Comparison of ENCODE assay signal across 9 cellular contexts in genomic region chr5:142063878-142064331, GRCh38. TPM values are rescaled to one million over a fixed set of nuclear protein-coding genes. Genes with fewer than 3 reads are reported as not detected.
DNase-seq lines count a peak whose midpoint lies in the region; ATAC-seq and TF ChIP-seq lines count a peak whose summit lies in the region.
"Had no signal": no experiment of that assay in that cellular context is flagged by ENCODE, and none has a peak within 500 bp of the region (broad histone marks: within the 10 kb centered on the region; RNA-seq: fewer than 3 reads in every experiment).

No MANE protein-coding gene starts in this region.

- no peaks in the 10 kb centered on the region for H3K9me3 Mint-ChIP-seq in activated T-cell treated with anti-CD3 and anti-CD28 coated beads, Interleukin-2, amount 50 U/mL, for 72 hours
- no peaks in the 10 kb centered on the region for H3K9me3 Mint-ChIP-seq in neural crest cell

- no peaks in the 10 kb centered on the region for H3K79me2 ChIP-seq in Karpas-422 (ENCODE audit: low read length)

- no peaks in the 10 kb centered on the region for H3K9me3 ChIP-seq in Karpas-422 (ENCODE audit: low read length)
- H3K9me3 ChIP-seq: neutrophil had no signal

- no peaks in the 10 kb centered on the region for H3K9me2 ChIP-seq in Karpas-422 (replicated peaks; ENCODE audit: insufficient read depth, low read length)

- no peaks in the 10 kb centered on the region for H3K4me1 ChIP-seq in Karpas-422 (ENCODE audit: low read length)

- H3K4me2 ChIP-seq in Karpas-422 (ENCODE audit: low read depth, low read length, poor library complexity, severe bottlenecking): no peak overlapping the region

- no peaks in the 10 kb centered on the region for H3K27me3 Mint-ChIP-seq in activated T-cell treated with anti-CD3 and anti-CD28 coated beads, Interleukin-2, amount 50 U/mL, for 72 hours (ENCODE audit: low read depth)
- H3K27me3 Mint-ChIP-seq in neural crest cell (ENCODE audit: low read depth): no peaks in the 10 kb centered on the region

- H4K20me1 ChIP-seq in Karpas-422 (ENCODE audit: insufficient read depth, low read depth, low read length): no peaks in the 10 kb centered on the region

- peak overlapping the region; percentile 34 for H3K27ac Mint-ChIP-seq in activated T-cell treated with anti-CD3 and anti-CD28 coated beads, Interleukin-2, amount 50 U/mL, for 72 hours
- H3K27ac Mint-ChIP-seq in neural crest cell (ENCODE audit: unreplicated experiment): peak overlapping the region; percentile 93

- DNase-seq in DMS79 (lab: John Stamatoyannopoulos, UW) (peak; percentile 86), NCI-H2081 treated with DMSO at 0.1 percent for 48 hours (lab: John Stamatoyannopoulos, UW) (peak; percentile 33), foreskin fibroblast (peak; percentile 73 to 80), neural crest cell (ENCODE audit: low read depth, low spot score) (peak; percentile 57), GM10266 (ENCODE audit: extremely low spot score) (no peak), Karpas-422 (no peak)
- peak; percentile 43 to 51 for DNase-seq in activated T-cell treated with anti-CD3 and anti-CD28 coated beads, Interleukin-2, amount 50 U/mL, for 72 hours

- no peaks in the 10 kb centered on the region for H3K36me3 ChIP-seq in Karpas-422 (ENCODE audit: insufficient read depth, low read length)
- H3K36me3 ChIP-seq: neutrophil had no signal

- no peak overlapping the region for H3K27ac ChIP-seq in Karpas-422 (ENCODE audit: low read length)
- H3K27ac ChIP-seq: neutrophil had no signal

- H2AFZ ChIP-seq in Karpas-422 (ENCODE audit: low read length): no peak overlapping the region; the same call in 1 of the 2 replicates

- no peaks in the 10 kb centered on the region for H3K27me3 ChIP-seq in Karpas-422 (ENCODE audit: low read length)

- TF ChIP-seq CTCF in foreskin fibroblast (IDR thresholded peaks at IDR 0.05; ENCODE audit: low read depth, low read length) (no peak), neural crest cell (conservative IDR thresholded peaks at IDR 0.05) (no peak), GM10266 (IDR thresholded peaks at IDR 0.05; ENCODE audit: control insufficient read depth, insufficient read depth, low read depth, missing control alignments) (no peak)

- peak; percentile 78 to 87 for ATAC-seq in activated T-cell treated with anti-CD3 and anti-CD28 coated beads, Interleukin-2, amount 50 U/mL, for 72 hours (replicated peaks in 1 of 2)
- ATAC-seq in HG02759 (IDR thresholded peaks at IDR 0.05; ENCODE audit: unreplicated experiment): no peak

- H3K9ac ChIP-seq in Karpas-422 (ENCODE audit: low read length): no peak overlapping the region

- peak overlapping the region; percentile 58 to 71 for H3K4me3 Mint-ChIP-seq in activated T-cell treated with anti-CD3 and anti-CD28 coated beads, Interleukin-2, amount 50 U/mL, for 72 hours
- H3K4me3 Mint-ChIP-seq in neural crest cell: peak overlapping the region; percentile 63

- H3K36me3 Mint-ChIP-seq in activated T-cell treated with anti-CD3 and anti-CD28 coated beads, Interleukin-2, amount 50 U/mL, for 72 hours (ENCODE audit: insufficient read depth in 2 of 2): no peaks in the 10 kb centered on the region
- H3K36me3 Mint-ChIP-seq in neural crest cell (ENCODE audit: low read depth): no peaks in the 10 kb centered on the region

- H3K4me1 Mint-ChIP-seq in activated T-cell treated with anti-CD3 and anti-CD28 coated beads, Interleukin-2, amount 50 U/mL, for 72 hours (ENCODE audit: low read depth): peaks cover 14% of the 10 kb centered on the region
- peaks cover 34% of the 10 kb centered on the region for H3K4me1 Mint-ChIP-seq in neural crest cell

- H3K4me3 ChIP-seq in foreskin fibroblast (ENCODE audit: low read depth in 1 of 2, low read length in 2 of 2) (peak overlapping the region in 1 of 2 donors; percentile 3), Karpas-422 (ENCODE audit: low read length) (no peak overlapping the region)

RNA-seq across cellular contexts. Expression of gene NDFIP1, which starts 44.7 kb away (rescaled TPM):
- 10 to 100 TPM; 63.1 to 73.1 TPM for total RNA-seq in activated T-cell treated with anti-CD3 and anti-CD28 coated beads, Interleukin-2, amount 50 U/mL, for 72 hours
- total RNA-seq in neural crest cell: 43.4 and 43.6 TPM in 2 replicates
- 40.5 and 41.3 TPM in 2 replicates for total RNA-seq in Karpas-422 (2014; rRNA removed; shearing (Covaris generic); ENCODE audit: low replicate concordance)

RNA-seq across cellular contexts. Expression of gene GNPDA1, which starts 51.1 kb away (rescaled TPM):
- 10 to 100 TPM; 23.6 to 28.0 TPM for total RNA-seq in activated T-cell treated with anti-CD3 and anti-CD28 coated beads, Interleukin-2, amount 50 U/mL, for 72 hours
- 74.2 and 76.8 TPM in 2 replicates for total RNA-seq in neural crest cell
- total RNA-seq in Karpas-422 (2014; rRNA removed; shearing (Covaris generic); ENCODE audit: low replicate concordance): 45.0 and 50.5 TPM in 2 replicates

Comparison
In these comparisons a context has a peak if more than half of its experiments do, and no peak if none do; other contexts are left out.
1. DNase-seq: peak in DMS79 (single experiment), NCI-H2081 treated with DMSO at 0.1 percent for 48 hours (single experiment), activated T-cell treated with anti-CD3 and anti-CD28 coated beads, Interleukin-2, amount 50 U/mL, for 72 hours (2 of 2), foreskin fibroblast (2 of 2) and neural crest cell (single experiment); none in GM10266 (single experiment) and Karpas-422 (single experiment).